ENCODE assay signal across 18 cellular contexts in the genomic region with DNA sequence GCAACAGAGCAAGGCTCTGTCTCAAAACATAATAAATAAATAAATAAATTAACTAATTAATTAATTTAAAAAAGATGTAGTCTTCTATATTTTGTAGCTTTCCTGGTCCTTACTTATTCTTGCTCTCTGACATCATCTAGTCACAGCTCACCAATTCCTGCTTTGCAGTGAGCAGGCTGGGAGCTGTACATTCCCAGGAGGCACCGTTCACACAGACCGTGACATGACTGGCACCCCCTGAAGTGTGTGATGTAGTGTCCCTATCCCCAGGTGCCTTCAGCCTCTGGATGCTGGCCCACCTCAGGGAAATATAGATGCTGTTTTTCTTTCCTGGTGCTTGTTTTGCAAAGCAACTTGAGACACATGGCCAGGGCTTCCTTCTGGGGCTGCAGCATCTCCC.
DNase-seq lines count a peak whose midpoint lies in the region; ATAC-seq lines count a peak whose summit lies in the region.
"Had no signal": no experiment of that assay in that cellular context is flagged by ENCODE, and none has a peak within 500 bp of the region (broad histone marks: within the 10 kb centered on the region; RNA-seq: fewer than 3 reads in every experiment).

No MANE protein-coding gene starts in this region.

- no peak for ATAC-seq in GM21576 (IDR thresholded peaks at IDR 0.05; ENCODE audit: unreplicated experiment)
- ATAC-seq: PC-3 had no signal

- DNase-seq in NCI-H345 (lab: John Stamatoyannopoulos, UW) (peak; percentile 14), NCI-H345 treated with DMSO at 0.1 percent for 48 hours (lab: John Stamatoyannopoulos, UW; ENCODE audit: unreplicated experiment) (no peak), glomerular visceral epithelial cell (ENCODE audit: extremely low spot score) (peak; percentile 50), posterior vena cava (ENCODE audit: low spot score) (peak; percentile 13), medulla oblongata (ENCODE audit: extremely low spot score) (no peak), NCI-H2029 treated with DMSO at 0.1 percent for 48 hours (lab: John Stamatoyannopoulos, UW) (no peak), DMS153 (lab: John Stamatoyannopoulos, UW) (no peak)
- DNase-seq: Calu3; CD4-positive, alpha-beta memory T cell; DMS53; EL; NCI-H1105; NCI-H2081 treated with DMSO at 0.1 percent for 48 hours; NCI-H510A treated with DMSO at 0.1 percent for 48 hours; NCI-H82; PC-3; SJCRH30 had no signal

- intact Hi-C loops in posterior vena cava (cut with DNase I) = no loop called here

Comparison
In these comparisons a context has a peak if more than half of its experiments do, and no peak if none do; other contexts are left out.
1. DNase-seq: peak in NCI-H345 (single experiment), glomerular visceral epithelial cell (single experiment) and posterior vena cava (single experiment); none in NCI-H345 treated with DMSO at 0.1 percent for 48 hours (single experiment), medulla oblongata (single experiment), NCI-H2029 treated with DMSO at 0.1 percent for 48 hours (single experiment) and DMS153 (single experiment).